In the genomic region with DNA sequence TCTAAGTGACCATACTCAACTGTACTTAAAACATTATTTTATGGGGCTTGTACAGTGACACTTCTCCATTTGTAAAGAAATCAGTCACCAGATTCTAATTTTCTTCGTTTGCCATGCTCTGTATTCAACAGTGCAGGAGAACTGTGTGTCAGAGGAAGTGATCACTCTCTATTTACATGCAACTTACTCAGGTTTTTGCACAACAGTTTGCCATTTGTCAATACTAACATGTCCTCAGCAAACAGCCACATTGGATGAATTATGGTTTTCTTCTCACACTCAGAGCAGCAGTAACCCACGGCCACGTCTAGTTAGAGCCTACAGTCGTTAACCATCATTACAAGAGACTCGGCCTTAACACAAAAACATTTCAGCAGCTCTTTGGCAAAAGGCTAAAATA, we compare ENCODE assay signal across 23 cellular contexts.
DNase-seq lines count a peak whose midpoint lies in the region; ATAC-seq and TF ChIP-seq lines count a peak whose summit lies in the region.
"Had no signal": no experiment of that assay in that cellular context is flagged by ENCODE, and none has a peak within 500 bp of the region (broad histone marks: within the 10 kb centered on the region; RNA-seq: fewer than 3 reads in every experiment).

No MANE protein-coding gene starts in this region.

- H2AFZ ChIP-seq in MM.1S (ENCODE audit: low read length) = no peak overlapping the region
- H2AFZ ChIP-seq: GM23248 had no signal

- TF ChIP-seq CTCF in WTC11 (IDR thresholded peaks at IDR 0.05) = no peak
- no peak for TF ChIP-seq CTCF in upper lobe of right lung (IDR thresholded peaks at IDR 0.05)
- no peak for TF ChIP-seq CTCF in WERI-Rb-1 (IDR thresholded peaks at IDR 0.05; ENCODE audit: low read depth, low read length)
- TF ChIP-seq CTCF in MM.1S (IDR thresholded peaks at IDR 0.05; ENCODE audit: low read length) = no peak

- H3K27me3 ChIP-seq in upper lobe of right lung (no peaks in the 10 kb centered on the region), WERI-Rb-1 (ENCODE audit: insufficient read depth, low read depth, severe bottlenecking) (no peaks in the 10 kb centered on the region), MM.1S (replicated peaks; ENCODE audit: insufficient read depth, low read length) (no peaks in the 10 kb centered on the region)
- H3K27me3 ChIP-seq: cardiac muscle cell, right lobe of liver, testis had no signal

- H3K4me1 ChIP-seq in upper lobe of right lung = peaks cover 7% of the 10 kb centered on the region
- peaks cover 22% of the 10 kb centered on the region for H3K4me1 ChIP-seq in MM.1S (ENCODE audit: low read length)
- H3K4me1 ChIP-seq: right lobe of liver, testis had no signal

- H3K4me3 Mint-ChIP-seq in activated naive CD4-positive, alpha-beta T cell treated with anti-CD3 and anti-CD28 coated beads, Interleukin-2, amount 10 ng/mL, durations not matched to agents 7 days and 5 days = no peak overlapping the region
- H3K4me3 Mint-ChIP-seq in WTC11 = no peak overlapping the region

- H3K36me3 Mint-ChIP-seq in activated naive CD4-positive, alpha-beta T cell treated with anti-CD3 and anti-CD28 coated beads, Interleukin-2, amount 10 ng/mL, durations not matched to agents 7 days and 5 days = peaks cover 24% of the 10 kb centered on the region
- H3K36me3 Mint-ChIP-seq in WTC11 = no peaks in the 10 kb centered on the region
- H3K36me3 Mint-ChIP-seq: T-cell had no signal

- no peaks in the 10 kb centered on the region for H3K79me2 ChIP-seq in MM.1S (ENCODE audit: low read length)

- intact Hi-C loops in upper lobe of right lung (cut with DNase I) = no loop called here

- peaks cover 82% of the 10 kb centered on the region for H3K4me1 Mint-ChIP-seq in activated naive CD4-positive, alpha-beta T cell treated with anti-CD3 and anti-CD28 coated beads, Interleukin-2, amount 10 ng/mL, durations not matched to agents 7 days and 5 days
- no peaks in the 10 kb centered on the region for H3K4me1 Mint-ChIP-seq in WTC11

- H3K9ac ChIP-seq in MM.1S (ENCODE audit: low read length) = no peak overlapping the region
- H3K9ac ChIP-seq: GM23248 had no signal

- no peaks in the 10 kb centered on the region for H3K9me3 ChIP-seq in upper lobe of right lung
- H3K9me3 ChIP-seq in WERI-Rb-1 (ENCODE audit: severe bottlenecking) = no peaks in the 10 kb centered on the region
- no peaks in the 10 kb centered on the region for H3K9me3 ChIP-seq in MM.1S (replicated peaks; ENCODE audit: insufficient read depth, low read length)
- H3K9me3 ChIP-seq: right lobe of liver, testis had no signal

- no peaks in the 10 kb centered on the region for H3K36me3 ChIP-seq in upper lobe of right lung
- no peaks in the 10 kb centered on the region for H3K36me3 ChIP-seq in WERI-Rb-1
- H3K36me3 ChIP-seq in MM.1S (replicated peaks; ENCODE audit: insufficient read depth, low read length) = no peaks in the 10 kb centered on the region
- H3K36me3 ChIP-seq: cardiac muscle cell, right lobe of liver had no signal

- no peaks in the 10 kb centered on the region for H4K20me1 ChIP-seq in MM.1S (ENCODE audit: insufficient read depth, low read length)

- H3K9me3 Mint-ChIP-seq in activated naive CD4-positive, alpha-beta T cell treated with anti-CD3 and anti-CD28 coated beads, Interleukin-2, amount 10 ng/mL, durations not matched to agents 7 days and 5 days = peaks cover 5% of the 10 kb centered on the region
- no peaks in the 10 kb centered on the region for H3K9me3 Mint-ChIP-seq in WTC11
- H3K9me3 Mint-ChIP-seq: T-cell had no signal

- CTCF ChIA-PET in activated naive CD4-positive, alpha-beta T cell treated with anti-CD3 and anti-CD28 coated beads, Interleukin-2, amount 10 ng/mL, durations not matched to agents 7 days and 5 days (lab: Charles Lee) = no interaction called here
- CTCF ChIA-PET in WTC11 (lab: Charles Lee) = no interaction called here

- H3K4me3 ChIP-seq in upper lobe of right lung (no peak overlapping the region), WERI-Rb-1 (ENCODE audit: low read depth, low read length) (no peak overlapping the region), MM.1S (ENCODE audit: low read length) (no peak overlapping the region)
- H3K4me3 ChIP-seq: cardiac muscle cell, dorsolateral prefrontal cortex, GM23248, lung, right lobe of liver, testis had no signal

- POLR2A ChIA-PET in WTC11 (lab: Charles Lee) = no interaction called here

- H3K27ac Mint-ChIP-seq in activated naive CD4-positive, alpha-beta T cell treated with anti-CD3 and anti-CD28 coated beads, Interleukin-2, amount 10 ng/mL, durations not matched to agents 7 days and 5 days = peak overlapping the region; percentile 58
- H3K27ac Mint-ChIP-seq in WTC11 = no peak overlapping the region

- no peak for DNase-seq in activated naive CD4-positive, alpha-beta T cell treated with anti-CD3 and anti-CD28 coated beads, Interleukin-2, amount 10 ng/mL, durations not matched to agents 7 days and 5 days
- DNase-seq in activated naive CD4-positive, alpha-beta T cell (lab: John Stamatoyannopoulos, UW) = no peak
- DNase-seq in NCI-H774 (lab: John Stamatoyannopoulos, UW) (peak; percentile 25), WTC11 (ENCODE audit: low spot score) (no peak), upper lobe of right lung (no peak), WERI-Rb-1 (no peak), MM.1S (no peak)
- DNase-seq: ACHN; dorsolateral prefrontal cortex; erythroblast; GM23248; hypothalamus; kidney; NCI-H187 treated with DMSO at 0.1 percent for 48 hours; NCI-H446; NK-92 treated with Interleukin-12 subunit alpha and Interleukin-12 subunit beta, amount 100 ng/mL, for 24 hours; right lobe of liver; T-cell; testis had no signal

- H3K27me3 Mint-ChIP-seq in activated naive CD4-positive, alpha-beta T cell treated with anti-CD3 and anti-CD28 coated beads, Interleukin-2, amount 10 ng/mL, durations not matched to agents 7 days and 5 days = no peaks in the 10 kb centered on the region
- no peaks in the 10 kb centered on the region for H3K27me3 Mint-ChIP-seq in WTC11 (ENCODE audit: low read depth)
- H3K27me3 Mint-ChIP-seq: T-cell had no signal

- peaks cover 12% of the 10 kb centered on the region for H3F3A ChIP-seq in MM.1S (ENCODE audit: insufficient read depth, low read length)

- no peak overlapping the region for H3K4me2 ChIP-seq in MM.1S (ENCODE audit: low read depth, low read length)

- ATAC-seq in WTC11 (no peak), upper lobe of right lung (peak; percentile 59), GM19351 (IDR thresholded peaks at IDR 0.05; ENCODE audit: unreplicated experiment) (no peak)
- ATAC-seq: Right ventricle myocardium inferior, T-cell had no signal

- no peaks in the 10 kb centered on the region for H3K9me2 ChIP-seq in MM.1S (replicated peaks; ENCODE audit: insufficient read depth, low read length)

- no peak overlapping the region for H3K27ac ChIP-seq in upper lobe of right lung
- no peak overlapping the region for H3K27ac ChIP-seq in WERI-Rb-1
- no peak overlapping the region for H3K27ac ChIP-seq in MM.1S (ENCODE audit: low read length)
- H3K27ac ChIP-seq: cardiac muscle cell, dorsolateral prefrontal cortex, GM23248, right lobe of liver, testis had no signal

TF ChIP-seq in WTC11, 78 proteins besides CTCF, POLR2A, EP300 and RAD21:
- TF ChIP-seq GABPB1 (CRISPR knock-in tag; IDR thresholded peaks at IDR 0.05) = peak; percentile 86
- no peak for TF ChIP-seq ELF4 (CRISPR knock-in tag; IDR thresholded peaks at IDR 0.05; ENCODE audit: low read depth)
